ENCODE assay signal across 13 cellular contexts in genomic region chr4:154368060-154368459, GRCh38.
DNase-seq lines count a peak whose midpoint lies in the region; ATAC-seq and FAIRE-seq lines count a peak whose summit lies in the region.
"Had no signal": no experiment of that assay in that cellular context is flagged by ENCODE, and none has a peak within 500 bp of the region (broad histone marks: within the 10 kb centered on the region; RNA-seq: fewer than 3 reads in every experiment).

No MANE protein-coding gene starts in this region.

- no peaks in the 10 kb centered on the region for H3K36me3 ChIP-seq in muscle layer of colon (ENCODE audit: insufficient read depth, low read length)

- peak overlapping the region; percentile 56 for H3K27ac ChIP-seq in muscle layer of colon (ENCODE audit: low read depth, low read length)

- peaks cover 22% of the 10 kb centered on the region for H3K4me1 ChIP-seq in muscle layer of colon (ENCODE audit: insufficient read depth, low read length)

- no peak overlapping the region for H3K4me3 ChIP-seq in muscle layer of colon (ENCODE audit: low read depth in 1 of 2, low read length in 2 of 2)

- no peaks in the 10 kb centered on the region for H3K27me3 ChIP-seq in muscle layer of colon (ENCODE audit: control insufficient read depth in 1 of 2, insufficient read depth in 2 of 2, low read length in 2 of 2)

- no peak for FAIRE-seq in HTR-8/SVneo (lab: Jason Lieb, UNC)
- FAIRE-seq: H54, HepG2, keratinocyte had no signal

- H3K9me3 ChIP-seq in muscle layer of colon (ENCODE audit: low read length), result no peaks in the 10 kb centered on the region

- DNase-seq in NOMO-1 treated with DMSO at 0.1 percent for 48 hours (lab: John Stamatoyannopoulos, UW; ENCODE audit: unreplicated experiment), result peak; percentile 52
- no peak for DNase-seq in NOMO-1 treated with dmso at 0.1 percent for 144 hours (lab: John Stamatoyannopoulos, UW; ENCODE audit: unreplicated experiment)
- no peak for DNase-seq in activated effector memory CD4-positive, alpha-beta T cell treated with Interleukin-2 at 50 U/mL for 16 hours
- no peak for DNase-seq in NCI-H82 (lab: John Stamatoyannopoulos, UW)
- no peak for DNase-seq in HTR-8/SVneo (ENCODE audit: insufficient read length, low spot score)
- DNase-seq: 8988T had no signal

- peak; percentile 67 for ATAC-seq in GM21723 (IDR thresholded peaks at IDR 0.05; ENCODE audit: unreplicated experiment)
- peak; percentile 58 for ATAC-seq in HG03280 (IDR thresholded peaks at IDR 0.05; ENCODE audit: unreplicated experiment)
- ATAC-seq: HepG2, Panc1 had no signal

- no peak overlapping the region for H3K9ac ChIP-seq in muscle layer of colon (ENCODE audit: low read length)
